10 cellular contexts compared by ENCODE assay signal in the genomic region with DNA sequence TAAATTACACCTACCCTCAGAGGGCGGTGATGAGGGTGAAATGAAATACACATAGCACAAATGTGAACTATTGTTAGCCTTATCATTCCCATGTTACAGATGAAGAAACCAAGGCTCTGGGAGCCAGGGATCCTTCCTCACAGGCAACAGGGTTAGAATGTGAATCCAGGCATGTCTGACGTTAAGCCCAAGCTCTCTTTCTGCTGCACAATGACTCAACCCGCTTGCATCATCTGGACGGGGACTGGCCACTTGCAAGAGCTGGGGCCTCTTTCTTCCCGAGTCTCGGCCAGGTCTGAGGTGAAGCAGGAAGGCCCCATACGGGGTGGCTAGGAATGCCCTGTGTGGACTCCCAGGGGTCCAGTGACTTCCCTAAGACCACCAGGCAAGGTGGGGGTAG.
DNase-seq lines count a peak whose midpoint lies in the region; ATAC-seq and TF ChIP-seq lines count a peak whose summit lies in the region.
"Had no signal": no experiment of that assay in that cellular context is flagged by ENCODE, and none has a peak within 500 bp of the region (broad histone marks: within the 10 kb centered on the region; RNA-seq: fewer than 3 reads in every experiment).

No MANE protein-coding gene starts in this region.

- TF ChIP-seq POLR2A in esophagus muscularis mucosa (IDR thresholded peaks at IDR 0.05; ENCODE audit: low read depth), result no peak

- intact Hi-C loops in esophagus muscularis mucosa (cut with DNase I), result no loop called here

- TF ChIP-seq EP300 in esophagus muscularis mucosa (IDR thresholded peaks at IDR 0.05), result no peak

- DNase-seq in AG10803 (ENCODE audit: low read depth), result peak; percentile 87
- peak; percentile 58 for DNase-seq in iPS-NIHi7 (ENCODE audit: extremely low spot score)
- no peak for DNase-seq in Kasumi-1 (lab: John Stamatoyannopoulos, UW)
- no peak for DNase-seq in esophagus muscularis mucosa (ENCODE audit: extremely low spot score)
- no peak for DNase-seq in effector memory CD8-positive, alpha-beta T cell
- DNase-seq: CD4-positive, CD25-positive, alpha-beta regulatory T cell had no signal

- 80% methylated on average over 7 of the region's 7 CpGs for WGBS in HUES64
- WGBS in esophagus muscularis mucosa, result 93% methylated on average over 7 of the region's 7 CpGs

- peak overlapping the region; percentile 55 for H3K27ac ChIP-seq in HUES64 (ENCODE audit: low read depth, low read length)
- H3K27ac ChIP-seq in esophagus muscularis mucosa (replicated peaks in 1 of 4), result no peak overlapping the region
- H3K27ac ChIP-seq: neural progenitor cell had no signal

- peak overlapping the region; percentile 42 for H3K9ac ChIP-seq in HUES64 (ENCODE audit: low read depth, low read length)
- H3K9ac ChIP-seq: neural progenitor cell had no signal

- H3K4me3 ChIP-seq in AG10803 (ENCODE audit: low read length) (no peak overlapping the region), HUES64 (ENCODE audit: low read length) (no peak overlapping the region), WI38 (ENCODE audit: low read depth, low read length) (peak overlapping the region; percentile 23), esophagus muscularis mucosa (no peak overlapping the region)
- H3K4me3 ChIP-seq: neural progenitor cell had no signal

- H3K27me3 ChIP-seq in HUES64 (ENCODE audit: insufficient read depth, low read length), result no peaks in the 10 kb centered on the region
- H3K27me3 ChIP-seq in esophagus muscularis mucosa, result no peaks in the 10 kb centered on the region
- H3K27me3 ChIP-seq: neural progenitor cell had no signal

- H3K4me3 Mint-ChIP-seq in effector memory CD8-positive, alpha-beta T cell, result no peak overlapping the region
- H3K4me3 Mint-ChIP-seq: neural progenitor cell had no signal

- H3K4me1 Mint-ChIP-seq in effector memory CD8-positive, alpha-beta T cell (ENCODE audit: low read depth in 2 of 2), result peaks cover 29 to 41% of the 10 kb centered on the region in 2 donors

- H3K36me3 Mint-ChIP-seq in effector memory CD8-positive, alpha-beta T cell (ENCODE audit: insufficient read depth), result peaks cover 6% of the 10 kb centered on the region
- H3K36me3 Mint-ChIP-seq: neural progenitor cell had no signal

- H3K36me3 ChIP-seq in HUES64 (ENCODE audit: insufficient read depth, low read length), result peaks cover 19% of the 10 kb centered on the region
- peaks cover 20 to 36% (median 34%) of the 10 kb centered on the region in 4 donors for H3K36me3 ChIP-seq in esophagus muscularis mucosa
- H3K36me3 ChIP-seq: neural progenitor cell had no signal

- no peak overlapping the region for H3K27ac Mint-ChIP-seq in effector memory CD8-positive, alpha-beta T cell
- H3K27ac Mint-ChIP-seq: neural progenitor cell had no signal

- H3K27me3 Mint-ChIP-seq in effector memory CD8-positive, alpha-beta T cell, result no peaks in the 10 kb centered on the region
- H3K27me3 Mint-ChIP-seq: CD4-positive, CD25-positive, alpha-beta regulatory T cell had no signal

- H3K9me3 ChIP-seq in HUES64 (ENCODE audit: insufficient read depth, low read depth, low read length), result no peaks in the 10 kb centered on the region
- no peaks in the 10 kb centered on the region for H3K9me3 ChIP-seq in esophagus muscularis mucosa

- peaks cover 51% of the 10 kb centered on the region for H3K4me1 ChIP-seq in HUES64 (ENCODE audit: insufficient read depth, low read length)
- H3K4me1 ChIP-seq in esophagus muscularis mucosa, result peaks cover 0 to 6% (median 2%) of the 10 kb centered on the region in 4 donors

- H3K9me3 Mint-ChIP-seq in effector memory CD8-positive, alpha-beta T cell, result no peaks in the 10 kb centered on the region
- H3K9me3 Mint-ChIP-seq: CD4-positive, CD25-positive, alpha-beta regulatory T cell; neural progenitor cell had no signal

- TF ChIP-seq CTCF in AG10803 (conservative IDR thresholded peaks at IDR 0.05; ENCODE audit: low read length) (no peak), WI38 (IDR thresholded peaks at IDR 0.05; ENCODE audit: low read depth, low read length) (no peak), esophagus muscularis mucosa (IDR thresholded peaks at IDR 0.05) (no peak)

- ATAC-seq in HG02840 (IDR thresholded peaks at IDR 0.05; ENCODE audit: low FRiP score, unreplicated experiment), result no peak
- ATAC-seq in effector memory CD8-positive, alpha-beta T cell (replicated peaks), result no peak

Comparison
In these comparisons a context has a peak if more than half of its experiments do, and no peak if none do; other contexts are left out.
1. DNase-seq: peak in AG10803 (single experiment) and iPS-NIHi7 (single experiment); none in Kasumi-1 (0 of 2), esophagus muscularis mucosa (single experiment) and effector memory CD8-positive, alpha-beta T cell (0 of 3).